15 cellular contexts compared by ENCODE assay signal in genomic region chr11:36349345-36350136, GRCh38. TPM values are rescaled to one million over a fixed set of nuclear protein-coding genes. Genes with fewer than 3 reads are reported as not detected.
A peak's percentile ranks its signal among the peaks of the same experiment; 100 is the strongest.
DNase-seq lines count a peak whose midpoint lies in the region; ATAC-seq and TF ChIP-seq lines count a peak whose summit lies in the region.
"Had no signal": no experiment of that assay in that cellular context is flagged by ENCODE, and none has a peak within 500 bp of the region (broad histone marks: within the 10 kb centered on the region; RNA-seq: fewer than 3 reads in every experiment).

No MANE protein-coding gene starts in this region.

- H3K27me3 Mint-ChIP-seq in T-helper 2 cell treated with Interferon-gamma antibody and Interleukin-4, amounts not matched to agents 5 μg/mL and 100 μg/mL, for 36 hours (ENCODE audit: low read depth) = peaks cover 26% of the 10 kb centered on the region
- H3K27me3 Mint-ChIP-seq in osteocyte (ENCODE audit: unreplicated experiment) = no peaks in the 10 kb centered on the region
- H3K27me3 Mint-ChIP-seq in naive thymus-derived CD8-positive, alpha-beta T cell = peaks cover 7 to 38% (median 15%) of the 10 kb centered on the region in 5 donors

- no peak overlapping the region for H3K4me3 ChIP-seq in SK-N-MC
- H3K4me3 ChIP-seq: adrenal gland, gastrocnemius medialis, HAP-1 had no signal

- no peaks in the 10 kb centered on the region for H3K36me3 Mint-ChIP-seq in T-helper 2 cell treated with Interferon-gamma antibody and Interleukin-4, amounts not matched to agents 5 μg/mL and 100 μg/mL, for 36 hours (ENCODE audit: low read depth)
- no peaks in the 10 kb centered on the region for H3K36me3 Mint-ChIP-seq in osteocyte (ENCODE audit: unreplicated experiment)
- H3K36me3 Mint-ChIP-seq in naive thymus-derived CD8-positive, alpha-beta T cell = no peaks in the 10 kb centered on the region
- peaks cover 16% of the 10 kb centered on the region for H3K36me3 Mint-ChIP-seq in stimulated activated effector memory CD8-positive, alpha-beta T cell treated with anti-CD3 and anti-CD28 coated beads, Interleukin-12 subunit alpha, Interleukin-12 subunit beta, amount 100 ng/mL, for 72 hours

- H3K4me3 Mint-ChIP-seq in T-helper 2 cell treated with Interferon-gamma antibody and Interleukin-4, amounts not matched to agents 5 μg/mL and 100 μg/mL, for 36 hours = no peak overlapping the region
- no peak overlapping the region for H3K4me3 Mint-ChIP-seq in osteocyte (ENCODE audit: unreplicated experiment)
- no peak overlapping the region for H3K4me3 Mint-ChIP-seq in naive thymus-derived CD8-positive, alpha-beta T cell
- H3K4me3 Mint-ChIP-seq in stimulated activated effector memory CD8-positive, alpha-beta T cell treated with anti-CD3 and anti-CD28 coated beads, Interleukin-12 subunit alpha, Interleukin-12 subunit beta, amount 100 ng/mL, for 72 hours = no peak overlapping the region
- H3K4me3 Mint-ChIP-seq: central memory CD8-positive, alpha-beta T cell had no signal

- POLR2A ChIA-PET in naive thymus-derived CD8-positive, alpha-beta T cell (lab: Charles Lee) = no interaction called here

- H3K9me3 ChIP-seq in SK-N-MC (ENCODE audit: low read depth, low read length) = no peaks in the 10 kb centered on the region
- H3K9me3 ChIP-seq: adrenal gland, gastrocnemius medialis, HAP-1 had no signal

- H3K4me1 Mint-ChIP-seq in T-helper 2 cell treated with Interferon-gamma antibody and Interleukin-4, amounts not matched to agents 5 μg/mL and 100 μg/mL, for 36 hours (ENCODE audit: low read depth) = peaks cover 27% of the 10 kb centered on the region
- H3K4me1 Mint-ChIP-seq in osteocyte (ENCODE audit: unreplicated experiment) = peaks cover 43% of the 10 kb centered on the region
- peaks cover 6 to 28% (median 9%) of the 10 kb centered on the region in 4 donors for H3K4me1 Mint-ChIP-seq in naive thymus-derived CD8-positive, alpha-beta T cell
- H3K4me1 Mint-ChIP-seq in stimulated activated effector memory CD8-positive, alpha-beta T cell treated with anti-CD3 and anti-CD28 coated beads, Interleukin-12 subunit alpha, Interleukin-12 subunit beta, amount 100 ng/mL, for 72 hours = peaks cover 49% of the 10 kb centered on the region

- no peak overlapping the region for H3K9ac ChIP-seq in SK-N-MC (ENCODE audit: insufficient read length)

- H3K27ac Mint-ChIP-seq in T-helper 2 cell treated with Interferon-gamma antibody and Interleukin-4, amounts not matched to agents 5 μg/mL and 100 μg/mL, for 36 hours = peak overlapping the region; percentile 9
- peak overlapping the region; percentile 86 for H3K27ac Mint-ChIP-seq in osteocyte (ENCODE audit: unreplicated experiment)
- no peak overlapping the region for H3K27ac Mint-ChIP-seq in naive thymus-derived CD8-positive, alpha-beta T cell
- H3K27ac Mint-ChIP-seq in stimulated activated effector memory CD8-positive, alpha-beta T cell treated with anti-CD3 and anti-CD28 coated beads, Interleukin-12 subunit alpha, Interleukin-12 subunit beta, amount 100 ng/mL, for 72 hours = no peak overlapping the region

- no peak for TF ChIP-seq CTCF in osteocyte (IDR thresholded peaks at IDR 0.05)

- H3K36me3 ChIP-seq in SK-N-MC (ENCODE audit: insufficient read depth, low read length) = no peaks in the 10 kb centered on the region
- H3K36me3 ChIP-seq: adrenal gland, gastrocnemius medialis, HAP-1 had no signal

- ATAC-seq in naive thymus-derived CD8-positive, alpha-beta T cell = no peak
- ATAC-seq in stimulated activated effector memory CD8-positive, alpha-beta T cell treated with anti-CD3 and anti-CD28 coated beads, Interleukin-12 subunit alpha, Interleukin-12 subunit beta, amount 100 ng/mL, for 72 hours = no peak
- ATAC-seq: gastrocnemius medialis had no signal

- no peak for DNase-seq in T-helper 2 cell treated with Interferon-gamma antibody and Interleukin-4, amounts not matched to agents 5 μg/mL and 100 μg/mL, for 36 hours (ENCODE audit: low spot score)
- DNase-seq in T-helper 2 cell (no peak), SK-N-MC (ENCODE audit: low read depth, low spot score) (no peak), fibroblast of gingiva (ENCODE audit: low read depth) (peak; percentile 37), osteocyte (ENCODE audit: extremely low spot score, unreplicated experiment) (no peak), ecto neural progenitor cell (ENCODE audit: low spot score) (no peak)
- DNase-seq in naive thymus-derived CD8-positive, alpha-beta T cell = no peak
- DNase-seq in stimulated activated effector memory CD8-positive, alpha-beta T cell treated with anti-CD3 and anti-CD28 coated beads, Interleukin-12 subunit alpha, Interleukin-12 subunit beta, amount 100 ng/mL, for 72 hours (ENCODE audit: low spot score in 2 of 2) = no peak
- DNase-seq: gastrocnemius medialis; NCI-H345; RPMI8226; stimulated activated naive CD4-positive, alpha-beta T cell treated with Interleukin-2 at 50 U/mL for 16 hours had no signal

- H3K27ac ChIP-seq in SK-N-MC = peak overlapping the region; percentile 38; the same call in 1 of the 2 replicates
- H3K27ac ChIP-seq: gastrocnemius medialis had no signal

- no peaks in the 10 kb centered on the region for H3K9me3 Mint-ChIP-seq in T-helper 2 cell treated with Interferon-gamma antibody and Interleukin-4, amounts not matched to agents 5 μg/mL and 100 μg/mL, for 36 hours
- no peaks in the 10 kb centered on the region for H3K9me3 Mint-ChIP-seq in osteocyte (ENCODE audit: unreplicated experiment)
- no peaks in the 10 kb centered on the region for H3K9me3 Mint-ChIP-seq in naive thymus-derived CD8-positive, alpha-beta T cell
- H3K9me3 Mint-ChIP-seq in stimulated activated effector memory CD8-positive, alpha-beta T cell treated with anti-CD3 and anti-CD28 coated beads, Interleukin-12 subunit alpha, Interleukin-12 subunit beta, amount 100 ng/mL, for 72 hours = no peaks in the 10 kb centered on the region
- H3K9me3 Mint-ChIP-seq: central memory CD8-positive, alpha-beta T cell had no signal

RNA-seq across cellular contexts. Expression of gene PRR5L, which starts 53.5 kb away (rescaled TPM):
- total RNA-seq in osteocyte = 102 and 103 TPM in 2 replicates
- 1 to 10 TPM; 1.2 to 3.8 TPM for total RNA-seq in naive thymus-derived CD8-positive, alpha-beta T cell
- polyA plus RNA-seq in naive thymus-derived CD8-positive, alpha-beta T cell = 10 to 100 TPM in 1 of 3 donors, under 1 TPM in 2; 0.50 to 21.3 (median 0.52) TPM

Comparison
In these comparisons a context has a peak if more than half of its experiments do, and no peak if none do; other contexts are left out.
1. H3K27ac Mint-ChIP-seq: peak in T-helper 2 cell treated with Interferon-gamma antibody and Interleukin-4, amounts not matched to agents 5 μg/mL and 100 μg/mL, for 36 hours (single experiment) and osteocyte (single experiment); none in naive thymus-derived CD8-positive, alpha-beta T cell (0 of 10) and stimulated activated effector memory CD8-positive, alpha-beta T cell treated with anti-CD3 and anti-CD28 coated beads, Interleukin-12 subunit alpha, Interleukin-12 subunit beta, amount 100 ng/mL, for 72 hours (single experiment).
2. RNA of gene PRR5L, which starts 53.5 kb away (total RNA-seq): 102 to 103 TPM in osteocyte; 1.2 to 3.8 TPM in naive thymus-derived CD8-positive, alpha-beta T cell; every median in the first group is over 10 times any median in the second.